ENCODE assay signal across 1 cellular context in the genomic region with DNA sequence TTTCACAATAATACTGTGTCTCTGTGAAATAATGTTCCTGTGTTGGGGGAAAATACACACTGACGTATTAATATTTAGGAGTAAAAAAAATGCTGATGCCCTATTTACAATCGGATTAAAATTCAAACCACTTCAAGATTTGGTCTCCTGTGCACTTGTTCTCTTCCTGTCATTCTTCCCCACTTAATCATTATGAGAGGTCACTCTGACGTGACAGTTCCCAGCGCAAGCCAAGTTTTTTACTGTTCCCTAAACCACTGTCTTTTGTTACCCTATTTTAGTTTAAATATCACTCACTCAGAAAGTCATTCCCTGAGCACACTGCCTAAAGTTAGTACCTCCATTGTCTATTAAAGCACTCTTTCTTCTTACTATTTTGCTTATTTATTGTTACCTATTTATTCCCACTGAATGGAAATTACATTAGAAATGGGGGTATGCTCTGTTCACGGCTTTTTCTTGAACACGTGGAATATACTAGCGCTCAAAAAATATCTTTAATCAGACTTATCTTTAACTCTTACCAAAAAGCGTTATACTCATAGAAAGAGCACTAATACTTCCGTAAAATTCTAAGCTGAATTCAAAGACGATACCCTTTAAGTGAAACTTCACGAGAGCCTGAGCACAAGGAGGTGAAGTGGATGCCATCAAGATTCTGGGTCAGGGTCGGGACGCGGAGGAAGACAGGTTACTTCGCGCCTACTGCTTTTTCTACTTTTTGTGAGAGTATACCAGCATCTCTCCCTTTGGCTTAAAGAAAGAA.
TF ChIP-seq lines count a peak whose summit lies in the region.

No MANE protein-coding gene starts in this region.

TF ChIP-seq in SK-N-SH treated with all-trans-retinoic acid at 6 μM for 48 hours, 23 proteins besides CTCF, POLR2A, EP300 and RAD21 (continued from another document):
- TF ChIP-seq, protein P1, sequence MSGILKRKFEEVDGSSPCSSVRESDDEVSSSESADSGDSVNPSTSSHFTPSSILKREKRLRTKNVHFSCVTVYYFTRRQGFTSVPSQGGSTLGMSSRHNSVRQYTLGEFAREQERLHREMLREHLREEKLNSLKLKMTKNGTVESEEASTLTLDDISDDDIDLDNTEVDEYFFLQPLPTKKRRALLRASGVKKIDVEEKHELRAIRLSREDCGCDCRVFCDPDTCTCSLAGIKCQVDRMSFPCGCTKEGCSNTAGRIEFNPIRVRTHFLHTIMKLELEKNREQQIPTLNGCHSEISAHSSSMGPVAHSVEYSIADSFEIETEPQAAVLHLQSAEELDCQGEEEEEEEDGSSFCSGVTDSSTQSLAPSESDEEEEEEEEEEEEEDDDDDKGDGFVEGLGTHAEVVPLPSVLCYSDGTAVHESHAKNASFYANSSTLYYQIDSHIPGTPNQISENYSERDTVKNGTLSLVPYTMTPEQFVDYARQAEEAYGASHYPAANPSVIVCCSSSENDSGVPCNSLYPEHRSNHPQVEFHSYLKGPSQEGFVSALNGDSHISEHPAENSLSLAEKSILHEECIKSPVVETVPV (CRISPR knock-in tag; IDR thresholded peaks at IDR 0.05): 0 out of 2 replicates have a peak, but pooled peaks have one; percentile 22
- TF ChIP-seq ISL1 (CRISPR knock-in tag; IDR thresholded peaks at IDR 0.05): no peak
- TF ChIP-seq OSR1 (CRISPR knock-in tag; IDR thresholded peaks at IDR 0.05): no peak
